In the genomic region with DNA sequence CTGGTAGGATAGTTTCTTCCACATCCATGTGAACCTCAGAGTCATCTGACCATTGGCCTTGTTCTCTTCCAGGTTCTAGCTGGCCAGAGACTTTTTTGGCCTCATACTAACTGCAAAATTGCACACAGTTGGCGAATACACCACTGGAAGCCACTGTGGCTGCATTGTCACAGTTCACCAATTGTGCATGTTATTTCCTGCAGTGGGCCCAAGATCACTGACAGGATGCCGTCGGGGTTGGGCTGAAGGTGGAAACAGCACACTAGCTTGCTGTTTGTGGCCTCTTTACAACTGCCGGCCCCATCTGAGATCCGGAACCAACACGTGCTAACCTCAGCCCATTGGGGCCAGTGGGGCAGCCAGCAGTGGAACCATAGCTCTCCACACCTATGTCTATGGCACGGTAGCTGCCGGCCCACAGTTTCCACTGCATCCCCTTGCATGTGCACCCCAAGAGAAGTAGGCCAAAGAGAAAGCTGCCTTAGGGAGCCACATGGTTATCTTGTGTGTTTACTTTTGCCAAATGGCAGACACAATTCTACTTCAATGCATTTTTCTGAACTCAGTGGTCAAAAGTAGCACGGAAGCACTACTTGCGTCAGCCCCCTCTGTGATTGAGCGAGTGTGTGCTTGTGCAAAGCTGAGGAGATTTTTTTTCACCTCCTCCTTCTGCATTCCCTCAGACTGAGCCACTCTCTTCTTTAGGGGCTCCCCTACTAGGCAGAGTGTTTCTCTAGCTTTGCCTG, we compare ENCODE assay signal across 1 cellular context.
TF ChIP-seq lines count a peak whose summit lies in the region.

No MANE protein-coding gene starts in this region.

TF ChIP-seq in GM23338, 12 proteins besides CTCF, POLR2A, EP300 and RAD21 (continued from another document):
- TF ChIP-seq ETS1 (IDR thresholded peaks at IDR 0.05) (no peak), STAT1 (IDR thresholded peaks at IDR 0.05; ENCODE audit: unreplicated experiment) (no peak)
TF ChIP-seq in GM23338: peak in this region for 0.
